20 cellular contexts compared by ENCODE assay signal in the genomic region with DNA sequence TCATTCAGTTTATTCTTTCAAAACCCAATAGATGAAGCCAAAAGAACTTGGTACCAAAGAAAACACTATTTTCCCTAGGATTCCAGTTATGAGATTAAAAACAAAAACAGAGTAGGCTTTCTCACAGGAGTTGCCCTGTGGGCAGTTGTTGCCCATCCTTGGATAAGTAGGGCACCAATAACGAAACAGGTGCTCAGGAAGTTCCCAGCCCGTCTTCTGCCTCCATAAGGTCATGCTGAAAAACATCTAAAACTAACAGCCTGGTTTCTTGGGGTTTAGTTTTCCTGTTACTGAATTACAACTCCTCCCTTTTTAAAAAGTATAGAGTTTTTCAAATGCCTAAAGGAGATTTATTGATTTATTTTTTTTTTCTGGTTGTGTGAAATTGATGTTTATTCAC. TPM values are rescaled to one million over a fixed set of nuclear protein-coding genes. Genes with fewer than 3 reads are reported as not detected.
A peak's percentile ranks its signal among the peaks of the same experiment; 100 is the strongest.
DNase-seq lines count a peak whose midpoint lies in the region; ATAC-seq and TF ChIP-seq lines count a peak whose summit lies in the region.
"Had no signal": no experiment of that assay in that cellular context is flagged by ENCODE, and none has a peak within 500 bp of the region (broad histone marks: within the 10 kb centered on the region; RNA-seq: fewer than 3 reads in every experiment).

No MANE protein-coding gene starts in this region.

- no peak overlapping the region for H3K27ac ChIP-seq in CD8-positive, alpha-beta memory T cell (ENCODE audit: low read depth, low read length)
- peak overlapping the region in 1 of 2 donors; percentile 52 for H3K27ac ChIP-seq in left lung
- H3K27ac ChIP-seq in ascending aorta = no peak overlapping the region
- H3K27ac ChIP-seq: 22Rv1; BLaER1 treated with 17β-estradiol and CSF1 and Interleukin-3, amounts not matched to agents 10 nM and 100 nM; gastrocnemius medialis; SK-N-MC had no signal

- DNase-seq in DMS53 (lab: John Stamatoyannopoulos, UW) (peak; percentile 19), DMS53 treated with DMSO at 0.1 percent for 48 hours (lab: John Stamatoyannopoulos, UW; ENCODE audit: unreplicated experiment) (no peak), left lung (no peak), ascending aorta (ENCODE audit: low spot score in 2 of 2) (no peak)
- no peak for DNase-seq in CD8-positive, alpha-beta memory T cell
- no peak for DNase-seq in activated CD4-positive, alpha-beta memory T cell treated with anti-CD3 and anti-CD28 coated beads, Interleukin-2, amount 10 ng/mL, durations not matched to agents 7 days and 5 days
- DNase-seq: cerebellar nuclear complex, gastrocnemius medialis, left ventricle myocardium superior, NCI-H2081 treated with DMSO at 0.1 percent for 48 hours, NCI-H524 treated with DMSO at 0.1 percent for 48 hours had no signal

- H3K36me3 Mint-ChIP-seq in CD8-positive, alpha-beta memory T cell = peaks cover 0 to 2% (median 0%) of the 10 kb centered on the region in 3 donors
- peaks cover 3% of the 10 kb centered on the region for H3K36me3 Mint-ChIP-seq in activated CD4-positive, alpha-beta memory T cell treated with anti-CD3 and anti-CD28 coated beads, Interleukin-2, amount 10 ng/mL, durations not matched to agents 7 days and 5 days (ENCODE audit: low read depth)
- H3K36me3 Mint-ChIP-seq: stimulated activated memory B cell treated with anti-CD40 and anti-IgM and Interleukin-4, amounts not matched to agents 10 μg/mL and 1 μg/mL and 100 μg/mL, for 72 hours; type B pancreatic cell had no signal

- CTCF ChIA-PET in CD8-positive, alpha-beta memory T cell (lab: Charles Lee) = no interaction called here
- CTCF ChIA-PET in activated CD4-positive, alpha-beta memory T cell treated with anti-CD3 and anti-CD28 coated beads, Interleukin-2, amount 10 ng/mL, durations not matched to agents 7 days and 5 days (lab: Charles Lee) = no interaction called here

- peak overlapping the region; percentile 0 to 77 (median 76) for H3K27ac Mint-ChIP-seq in CD8-positive, alpha-beta memory T cell
- H3K27ac Mint-ChIP-seq in activated CD4-positive, alpha-beta memory T cell treated with anti-CD3 and anti-CD28 coated beads, Interleukin-2, amount 10 ng/mL, durations not matched to agents 7 days and 5 days = peak overlapping the region; percentile 60
- H3K27ac Mint-ChIP-seq: IgD-negative memory B cell; progenitor cell of endocrine pancreas; stimulated activated memory B cell treated with anti-CD40 and anti-IgM and Interleukin-4, amounts not matched to agents 10 μg/mL and 1 μg/mL and 100 μg/mL, for 72 hours; type B pancreatic cell had no signal

- H3K9me3 ChIP-seq in CD8-positive, alpha-beta memory T cell (ENCODE audit: low read length) = no peaks in the 10 kb centered on the region
- H3K9me3 ChIP-seq in left lung (no peaks in the 10 kb centered on the region), ascending aorta (no peaks in the 10 kb centered on the region)
- H3K9me3 ChIP-seq: BLaER1 treated with 17β-estradiol and CSF1 and Interleukin-3, amounts not matched to agents 10 nM and 100 nM; gastrocnemius medialis had no signal

- H3K4me3 ChIP-seq in CD8-positive, alpha-beta memory T cell (ENCODE audit: low read length) = no peak overlapping the region
- H3K4me3 ChIP-seq in left lung = no peak overlapping the region
- no peak overlapping the region for H3K4me3 ChIP-seq in ascending aorta
- H3K4me3 ChIP-seq: BLaER1 treated with 17β-estradiol and CSF1 and Interleukin-3, amounts not matched to agents 10 nM and 100 nM; gastrocnemius medialis; SK-N-MC had no signal

- intact Hi-C loops in left lung (cut with DNase I) = no loop called here
- intact Hi-C loops in ascending aorta (cut with DNase I) = no loop called here

- H3K4me1 Mint-ChIP-seq in CD8-positive, alpha-beta memory T cell = peaks cover 52 to 82% (median 66%) of the 10 kb centered on the region in 3 donors
- H3K4me1 Mint-ChIP-seq in activated CD4-positive, alpha-beta memory T cell treated with anti-CD3 and anti-CD28 coated beads, Interleukin-2, amount 10 ng/mL, durations not matched to agents 7 days and 5 days = peaks cover 52% of the 10 kb centered on the region

- peak; percentile 68 for ATAC-seq in left lung
- ATAC-seq in GM21423 (IDR thresholded peaks at IDR 0.05; ENCODE audit: unreplicated experiment) = no peak
- no peak for ATAC-seq in HG03378 (IDR thresholded peaks at IDR 0.05; ENCODE audit: unreplicated experiment)
- ATAC-seq: gastrocnemius medialis; left ventricle myocardium superior; stimulated activated memory B cell treated with anti-CD40 and anti-IgM and Interleukin-4, amounts not matched to agents 10 μg/mL and 1 μg/mL and 100 μg/mL, for 72 hours had no signal

- H3K27me3 Mint-ChIP-seq in CD8-positive, alpha-beta memory T cell = no peaks in the 10 kb centered on the region
- H3K27me3 Mint-ChIP-seq in activated CD4-positive, alpha-beta memory T cell treated with anti-CD3 and anti-CD28 coated beads, Interleukin-2, amount 10 ng/mL, durations not matched to agents 7 days and 5 days = no peaks in the 10 kb centered on the region
- H3K27me3 Mint-ChIP-seq: IgD-negative memory B cell; progenitor cell of endocrine pancreas; stimulated activated memory B cell treated with anti-CD40 and anti-IgM and Interleukin-4, amounts not matched to agents 10 μg/mL and 1 μg/mL and 100 μg/mL, for 72 hours; type B pancreatic cell had no signal

- peak overlapping the region; percentile 58 to 81 (median 68) for H3K4me3 Mint-ChIP-seq in CD8-positive, alpha-beta memory T cell
- peak overlapping the region; percentile 34 for H3K4me3 Mint-ChIP-seq in activated CD4-positive, alpha-beta memory T cell treated with anti-CD3 and anti-CD28 coated beads, Interleukin-2, amount 10 ng/mL, durations not matched to agents 7 days and 5 days
- H3K4me3 Mint-ChIP-seq: IgD-negative memory B cell; stimulated activated memory B cell treated with anti-CD40 and anti-IgM and Interleukin-4, amounts not matched to agents 10 μg/mL and 1 μg/mL and 100 μg/mL, for 72 hours; type B pancreatic cell had no signal

- POLR2A ChIA-PET in CD8-positive, alpha-beta memory T cell (lab: Charles Lee) = no interaction called here
- POLR2A ChIA-PET in activated CD4-positive, alpha-beta memory T cell treated with anti-CD3 and anti-CD28 coated beads, Interleukin-2, amount 10 ng/mL, durations not matched to agents 7 days and 5 days (lab: Charles Lee) = interaction anchor here (1.4 kb wide), 1 partner anchor 15 kb away, joined by 5 read pairs; a partner anchor contains a TSS

- TF ChIP-seq CTCF in left lung (IDR thresholded peaks at IDR 0.05) (no peak), ascending aorta (IDR thresholded peaks at IDR 0.05) (no peak)

- H3K36me3 ChIP-seq in CD8-positive, alpha-beta memory T cell (ENCODE audit: insufficient read depth, low read length) = no peaks in the 10 kb centered on the region
- H3K36me3 ChIP-seq in left lung (no peaks in the 10 kb centered on the region), ascending aorta (no peaks in the 10 kb centered on the region)
- H3K36me3 ChIP-seq: BLaER1 treated with 17β-estradiol and CSF1 and Interleukin-3, amounts not matched to agents 10 nM and 100 nM; gastrocnemius medialis had no signal

- H3K9me3 Mint-ChIP-seq in CD8-positive, alpha-beta memory T cell = no peaks in the 10 kb centered on the region
- no peaks in the 10 kb centered on the region for H3K9me3 Mint-ChIP-seq in activated CD4-positive, alpha-beta memory T cell treated with anti-CD3 and anti-CD28 coated beads, Interleukin-2, amount 10 ng/mL, durations not matched to agents 7 days and 5 days
- H3K9me3 Mint-ChIP-seq: stimulated activated memory B cell treated with anti-CD40 and anti-IgM and Interleukin-4, amounts not matched to agents 10 μg/mL and 1 μg/mL and 100 μg/mL, for 72 hours had no signal

- no peaks in the 10 kb centered on the region for H3K27me3 ChIP-seq in CD8-positive, alpha-beta memory T cell (ENCODE audit: insufficient read depth, low read length, poor library complexity, severe bottlenecking)
- H3K27me3 ChIP-seq in left lung (no peaks in the 10 kb centered on the region), ascending aorta (no peaks in the 10 kb centered on the region)
- H3K27me3 ChIP-seq: BLaER1 treated with 17β-estradiol and CSF1 and Interleukin-3, amounts not matched to agents 10 nM and 100 nM; gastrocnemius medialis had no signal

- peaks cover 37% of the 10 kb centered on the region for H3K4me1 ChIP-seq in CD8-positive, alpha-beta memory T cell (ENCODE audit: insufficient read depth, low read length)
- H3K4me1 ChIP-seq in left lung (no peaks in the 10 kb centered on the region), ascending aorta (peaks cover 0 to 5% of the 10 kb centered on the region in 2 donors)
- H3K4me1 ChIP-seq: BLaER1 treated with 17β-estradiol and CSF1 and Interleukin-3, amounts not matched to agents 10 nM and 100 nM; gastrocnemius medialis had no signal

RNA-seq across cellular contexts. Expression of a gene that starts 14.7 kb away (rescaled TPM):
- total RNA-seq in CD8-positive, alpha-beta memory T cell = 10 to 100 TPM; 15.9 to 16.7 TPM
- polyA plus RNA-seq in CD8-positive, alpha-beta memory T cell = 29.7 TPM
- total RNA-seq in activated CD4-positive, alpha-beta memory T cell treated with anti-CD3 and anti-CD28 coated beads, Interleukin-2, amount 10 ng/mL, durations not matched to agents 7 days and 5 days = 10 to 100 TPM; 21.8 to 22.6 TPM
- total RNA-seq in left lung = 10 to 100 TPM; 11.9 to 16.9 TPM
- 5.2 TPM for total RNA-seq in ascending aorta
